Comparison of ENCODE assay signal across 2 cellular contexts in the genomic region with DNA sequence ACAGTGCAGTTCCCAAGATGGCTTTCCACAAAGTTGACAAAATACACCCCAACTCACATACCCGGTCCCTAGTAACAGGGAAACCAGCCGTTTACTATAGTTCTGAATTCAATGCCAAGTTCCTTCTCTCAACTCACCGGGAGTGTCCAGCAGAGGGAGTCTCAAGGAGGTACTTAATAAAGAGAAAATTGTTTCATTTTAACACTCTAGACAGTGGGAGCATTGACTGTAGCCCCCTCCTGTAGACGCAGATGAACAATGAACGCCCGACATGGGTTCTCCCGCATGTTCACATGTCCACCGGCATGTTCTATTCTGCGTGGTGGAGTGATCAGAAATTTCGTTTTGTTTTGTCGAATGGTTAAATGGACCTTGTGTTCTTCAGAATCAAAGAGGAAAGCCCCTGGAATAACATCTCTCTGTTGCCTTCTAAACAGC.
TF ChIP-seq lines count a peak whose summit lies in the region.

No MANE protein-coding gene starts in this region.

TF ChIP-seq in HCT116, 20 proteins besides CTCF, POLR2A, EP300 and RAD21:
- TF ChIP-seq EZH2phosphoT487 (IDR thresholded peaks at IDR 0.05; ENCODE audit: borderline replicate concordance) (no peak), EGR1 (IDR thresholded peaks at IDR 0.05; ENCODE audit: low read depth) (no peak), POLR2AphosphoS5 (IDR thresholded peaks at IDR 0.05; ENCODE audit: low read depth, low read length) (peak; percentile 42; the same call in 1 of the 2 replicates), CBX3 (IDR thresholded peaks at IDR 0.05; ENCODE audit: low read depth) (no peak), TCF7L2 (IDR thresholded peaks at IDR 0.05; ENCODE audit: borderline replicate concordance, extremely low read depth, insufficient read depth, insufficient read length) (no peak), EZH2 (IDR thresholded peaks at IDR 0.05) (no peak), JUND (IDR thresholded peaks at IDR 0.05) (no peak), SIN3A (IDR thresholded peaks at IDR 0.05; ENCODE audit: low read depth) (0 out of 2 replicates have a peak, but pooled peaks have one; percentile 22), ZFX (IDR thresholded peaks at IDR 0.05) (no peak), YY1 (IDR thresholded peaks at IDR 0.05; ENCODE audit: extremely low read depth, insufficient replicate concordance, low read depth, low read length) (no peak)
- TF ChIP-seq, protein P1, sequence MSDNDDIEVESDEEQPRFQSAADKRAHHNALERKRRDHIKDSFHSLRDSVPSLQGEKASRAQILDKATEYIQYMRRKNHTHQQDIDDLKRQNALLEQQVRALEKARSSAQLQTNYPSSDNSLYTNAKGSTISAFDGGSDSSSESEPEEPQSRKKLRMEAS (IDR thresholded peaks at IDR 0.05): 0 out of 2 replicates have a peak, but pooled peaks have one; percentile 5

TF ChIP-seq in HepG2, 621 proteins besides CTCF, POLR2A, EP300 and RAD21 (continues in another document):
- TF ChIP-seq MTF2 (CRISPR knock-in tag; IDR thresholded peaks at IDR 0.05; ENCODE audit: borderline replicate concordance) (no peak), REST (IDR thresholded peaks at IDR 0.05; ENCODE audit: borderline replicate concordance in 1 of 2, low read depth in 1 of 2, low read length in 2 of 2) (no peak), SAP130 (CRISPR knock-in tag; IDR thresholded peaks at IDR 0.05; ENCODE audit: low read depth) (peak; percentile 42; the same call in 1 of the 2 replicates), MIER3 (CRISPR knock-in tag; IDR thresholded peaks at IDR 0.05; ENCODE audit: borderline replicate concordance) (no peak), U2AF1 (optimal IDR thresholded peaks at IDR 0.05; ENCODE audit: low read depth, low read length) (no peak), ZNF335 (CRISPR knock-in tag; IDR thresholded peaks at IDR 0.05) (no peak), THYN1 (CRISPR knock-in tag; IDR thresholded peaks at IDR 0.05; ENCODE audit: borderline replicate concordance, low read depth) (no peak), SIN3A (IDR thresholded peaks at IDR 0.05; ENCODE audit: borderline replicate concordance, low read depth, low read length) (0 out of 2 replicates have a peak, but pooled peaks have one; percentile 37), RBFOX2 (IDR thresholded peaks at IDR 0.05; ENCODE audit: low read depth, low read length) (peak; percentile 42), GPBP1L1 (CRISPR knock-in tag; IDR thresholded peaks at IDR 0.05) (no peak), ZNF317 (CRISPR knock-in tag; IDR thresholded peaks at IDR 0.05) (0 out of 2 replicates have a peak, but pooled peaks have one; percentile 24), TP53 (CRISPR knock-in tag; conservative IDR thresholded peaks at IDR 0.05) (no peak), SOX5 (CRISPR knock-in tag; IDR thresholded peaks at IDR 0.05; ENCODE audit: borderline replicate concordance) (peak; percentile 46; the same call in 1 of the 2 replicates), NR2F2 (IDR thresholded peaks at IDR 0.05; ENCODE audit: borderline replicate concordance, low read depth) (no peak), PHF21A (CRISPR knock-in tag; IDR thresholded peaks at IDR 0.05) (no peak), MXI1 (IDR thresholded peaks at IDR 0.05; ENCODE audit: borderline replicate concordance, low read depth, low read length) (0 out of 3 replicates have a peak, but pooled peaks have one; percentile 14), ISL2 (CRISPR knock-in tag; IDR thresholded peaks at IDR 0.05) (0 out of 2 replicates have a peak, but pooled peaks have one; percentile 16), SNAPC5 (CRISPR knock-in tag; IDR thresholded peaks at IDR 0.05; ENCODE audit: borderline replicate concordance) (0 out of 2 replicates have a peak, but pooled peaks have one; percentile 23), GATAD1 (CRISPR knock-in tag; IDR thresholded peaks at IDR 0.05) (no peak), ZNF567 (CRISPR knock-in tag; IDR thresholded peaks at IDR 0.05; ENCODE audit: borderline replicate concordance) (no peak), ARID5B (CRISPR knock-in tag; IDR thresholded peaks at IDR 0.05) (0 out of 2 replicates have a peak, but pooled peaks have one; percentile 10), PATZ1 (CRISPR knock-in tag; IDR thresholded peaks at IDR 0.05) (peak; percentile 47), YY1 (IDR thresholded peaks at IDR 0.05; ENCODE audit: insufficient read depth, insufficient replicate concordance, low read depth, low read length) (no peak), SOX6 (IDR thresholded peaks at IDR 0.05) (no peak), SOX6 (CRISPR knock-in tag; IDR thresholded peaks at IDR 0.05) (peak; percentile 41; the same call in 1 of the 2 replicates), CSRNP2 (CRISPR knock-in tag; conservative IDR thresholded peaks at IDR 0.05; ENCODE audit: low read depth) (no peak), PHF20 (CRISPR knock-in tag; IDR thresholded peaks at IDR 0.05) (no peak), KDM1A (CRISPR knock-in tag; IDR thresholded peaks at IDR 0.05) (no peak)
- TF ChIP-seq, protein P2, sequence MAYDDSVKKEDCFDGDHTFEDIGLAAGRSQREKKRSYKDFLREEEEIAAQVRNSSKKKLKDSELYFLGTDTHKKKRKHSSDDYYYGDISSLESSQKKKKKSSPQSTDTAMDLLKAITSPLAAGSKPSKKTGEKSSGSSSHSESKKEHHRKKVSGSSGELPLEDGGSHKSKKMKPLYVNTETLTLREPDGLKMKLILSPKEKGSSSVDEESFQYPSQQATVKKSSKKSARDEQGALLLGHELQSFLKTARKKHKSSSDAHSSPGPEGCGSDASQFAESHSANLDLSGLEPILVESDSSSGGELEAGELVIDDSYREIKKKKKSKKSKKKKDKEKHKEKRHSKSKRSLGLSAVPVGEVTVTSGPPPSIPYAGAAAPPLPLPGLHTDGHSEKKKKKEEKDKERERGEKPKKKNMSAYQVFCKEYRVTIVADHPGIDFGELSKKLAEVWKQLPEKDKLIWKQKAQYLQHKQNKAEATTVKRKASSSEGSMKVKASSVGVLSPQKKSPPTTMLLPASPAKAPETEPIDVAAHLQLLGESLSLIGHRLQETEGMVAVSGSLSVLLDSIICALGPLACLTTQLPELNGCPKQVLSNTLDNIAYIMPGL (CRISPR knock-in tag; IDR thresholded peaks at IDR 0.05; ENCODE audit: borderline replicate concordance in 1 of 2, low read depth in 1 of 2): peak; percentile 5 to 20; a peak in 1 of 4 replicates
- TF ChIP-seq, protein P3, sequence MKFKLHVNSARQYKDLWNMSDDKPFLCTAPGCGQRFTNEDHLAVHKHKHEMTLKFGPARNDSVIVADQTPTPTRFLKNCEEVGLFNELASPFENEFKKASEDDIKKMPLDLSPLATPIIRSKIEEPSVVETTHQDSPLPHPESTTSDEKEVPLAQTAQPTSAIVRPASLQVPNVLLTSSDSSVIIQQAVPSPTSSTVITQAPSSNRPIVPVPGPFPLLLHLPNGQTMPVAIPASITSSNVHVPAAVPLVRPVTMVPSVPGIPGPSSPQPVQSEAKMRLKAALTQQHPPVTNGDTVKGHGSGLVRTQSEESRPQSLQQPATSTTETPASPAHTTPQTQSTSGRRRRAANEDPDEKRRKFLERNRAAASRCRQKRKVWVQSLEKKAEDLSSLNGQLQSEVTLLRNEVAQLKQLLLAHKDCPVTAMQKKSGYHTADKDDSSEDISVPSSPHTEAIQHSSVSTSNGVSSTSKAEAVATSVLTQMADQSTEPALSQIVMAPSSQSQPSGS (CRISPR knock-in tag; IDR thresholded peaks at IDR 0.05): no peak
- TF ChIP-seq, protein P4, sequence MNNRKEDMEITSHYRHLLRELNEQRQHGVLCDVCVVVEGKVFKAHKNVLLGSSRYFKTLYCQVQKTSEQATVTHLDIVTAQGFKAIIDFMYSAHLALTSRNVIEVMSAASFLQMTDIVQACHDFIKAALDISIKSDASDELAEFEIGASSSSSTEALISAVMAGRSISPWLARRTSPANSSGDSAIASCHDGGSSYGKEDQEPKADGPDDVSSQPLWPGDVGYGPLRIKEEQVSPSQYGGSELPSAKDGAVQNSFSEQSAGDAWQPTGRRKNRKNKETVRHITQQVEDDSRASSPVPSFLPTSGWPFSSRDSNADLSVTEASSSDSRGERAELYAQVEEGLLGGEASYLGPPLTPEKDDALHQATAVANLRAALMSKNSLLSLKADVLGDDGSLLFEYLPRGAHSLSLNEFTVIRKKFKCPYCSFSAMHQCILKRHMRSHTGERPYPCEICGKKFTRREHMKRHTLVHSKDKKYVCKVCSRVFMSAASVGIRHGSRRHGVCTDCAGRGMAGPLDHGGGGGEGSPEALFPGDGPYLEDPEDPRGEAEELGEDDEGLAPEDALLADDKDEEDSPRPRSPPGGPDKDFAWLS (CRISPR knock-in tag; IDR thresholded peaks at IDR 0.05; ENCODE audit: borderline replicate concordance): no peak
